In the genomic region with DNA sequence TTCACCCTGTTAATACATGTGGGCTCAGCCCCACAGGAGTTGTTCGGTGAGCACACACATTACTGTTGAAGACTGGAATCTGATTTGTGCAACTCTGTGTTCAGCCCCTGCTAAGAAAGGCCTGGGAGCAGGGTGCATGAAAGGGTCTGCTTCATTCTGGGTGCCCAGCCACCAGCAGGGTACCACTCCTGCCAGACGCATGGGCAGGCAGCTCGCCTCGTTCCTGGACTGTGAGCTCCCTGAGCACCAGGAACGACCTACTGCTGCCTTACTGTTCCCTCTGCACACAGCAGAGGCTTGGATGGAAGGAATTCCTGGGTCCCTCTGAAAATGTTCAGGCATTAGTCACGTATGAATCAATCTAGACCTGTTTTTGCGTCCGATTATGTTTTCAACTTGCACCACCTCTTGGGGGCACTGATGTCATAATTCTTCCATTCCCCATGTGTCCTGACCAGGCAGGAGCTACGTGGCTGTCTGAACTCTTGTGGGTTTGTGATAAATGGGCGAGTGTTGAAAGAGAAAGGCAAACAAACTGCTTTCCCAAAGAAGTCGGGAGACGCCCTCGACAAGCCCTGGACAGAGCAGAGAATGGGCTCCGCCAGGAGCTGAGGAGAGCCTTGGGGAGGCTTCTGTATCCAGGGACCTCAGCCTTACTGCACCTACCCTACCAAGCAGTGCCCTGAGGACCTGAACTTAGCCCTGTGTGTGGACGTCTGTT, we compare ENCODE assay signal across 8 cellular contexts.
DNase-seq lines count a peak whose midpoint lies in the region; ATAC-seq and TF ChIP-seq lines count a peak whose summit lies in the region.

No MANE protein-coding gene starts in this region.

- H3K27me3 Mint-ChIP-seq in activated CD4-positive, alpha-beta T cell treated with anti-CD3 and anti-CD28 coated beads, Interleukin-2, amount 10 ng/mL, durations not matched to agents 24 days and 14 days, result peaks cover 23% of the 10 kb centered on the region

- H3K27ac Mint-ChIP-seq in activated CD4-positive, alpha-beta T cell treated with anti-CD3 and anti-CD28 coated beads, Interleukin-2, amount 10 ng/mL, durations not matched to agents 24 days and 14 days, result peak overlapping the region; percentile 67

- H3K4me1 ChIP-seq in psoas muscle (peaks cover 15% of the 10 kb centered on the region), mesendoderm (ENCODE audit: control insufficient read depth, low read depth, low read length) (peaks cover 5% of the 10 kb centered on the region)

- H3K27me3 ChIP-seq in psoas muscle (ENCODE audit: insufficient read depth in 3 of 3, low read length in 2 of 3), result no peaks in the 10 kb centered on the region
- no peaks in the 10 kb centered on the region for H3K27me3 ChIP-seq in mesendoderm (ENCODE audit: insufficient read depth, low read length, poor library complexity)

- no peak overlapping the region for H3K4ac ChIP-seq in mesendoderm (ENCODE audit: low read depth, low read length)

- H3K79me1 ChIP-seq in mesendoderm (ENCODE audit: low read length), result no peaks in the 10 kb centered on the region

- H3K9me3 Mint-ChIP-seq in activated CD4-positive, alpha-beta T cell treated with anti-CD3 and anti-CD28 coated beads, Interleukin-2, amount 10 ng/mL, durations not matched to agents 24 days and 14 days, result peaks cover 7% of the 10 kb centered on the region

- H3K27ac ChIP-seq in psoas muscle, result no peak overlapping the region
- no peak overlapping the region for H3K27ac ChIP-seq in mesendoderm (ENCODE audit: low read depth, low read length)

- no peak overlapping the region for H4K5ac ChIP-seq in mesendoderm (ENCODE audit: low read length)

- intact Hi-C loops in activated CD4-positive, alpha-beta T cell treated with anti-CD3 and anti-CD28 coated beads, Interleukin-2, amount 10 ng/mL, durations not matched to agents 24 days and 14 days (cut with micrococcal nuclease), result loop anchor here (5.0 kb wide), 1 partner anchor 35 kb away; no protein-coding TSS in a partner anchor
- intact Hi-C loops in psoas muscle (cut with DNase I), result no loop called here

- H2BK5ac ChIP-seq in mesendoderm (ENCODE audit: low read length), result no peak overlapping the region

- H2AK5ac ChIP-seq in mesendoderm (ENCODE audit: low read length), result no peak overlapping the region

- H3K9ac ChIP-seq in mesendoderm (ENCODE audit: low read length), result no peak overlapping the region

- H3K56ac ChIP-seq in mesendoderm (ENCODE audit: low read length), result no peak overlapping the region

- peaks cover 32% of the 10 kb centered on the region for H3K4me1 Mint-ChIP-seq in activated CD4-positive, alpha-beta T cell treated with anti-CD3 and anti-CD28 coated beads, Interleukin-2, amount 10 ng/mL, durations not matched to agents 24 days and 14 days

- H3K4me3 ChIP-seq in epithelial cell of proximal tubule (ENCODE audit: low read depth, low read length), result no peak overlapping the region
- no peak overlapping the region for H3K4me3 ChIP-seq in psoas muscle
- H3K4me3 ChIP-seq in mesendoderm (ENCODE audit: low read length), result no peak overlapping the region

- no peak overlapping the region for H4K8ac ChIP-seq in mesendoderm (ENCODE audit: low read depth, low read length)

- no peak overlapping the region for H3K23ac ChIP-seq in mesendoderm (ENCODE audit: low read length)

- ATAC-seq in psoas muscle, result peak; percentile 59 to 75 (median 62)
- no peak for ATAC-seq in HG03039 (IDR thresholded peaks at IDR 0.05; ENCODE audit: unreplicated experiment)

- no peak overlapping the region for H2BK15ac ChIP-seq in mesendoderm (replicated peaks; ENCODE audit: low read depth)

- TF ChIP-seq CTCF in epithelial cell of proximal tubule (conservative IDR thresholded peaks at IDR 0.05; ENCODE audit: low read depth, low read length) (peak; percentile 31), psoas muscle (IDR thresholded peaks at IDR 0.05) (no peak)

- H3K36me3 ChIP-seq in psoas muscle (ENCODE audit: insufficient read depth in 1 of 2, low read depth in 1 of 2) (no peaks in the 10 kb centered on the region), mesendoderm (ENCODE audit: control insufficient read depth, insufficient read depth, low read length) (no peaks in the 10 kb centered on the region)

- DNase-seq in activated CD4-positive, alpha-beta T cell treated with anti-CD3 and anti-CD28 coated beads, Interleukin-2, amount 10 ng/mL, durations not matched to agents 24 days and 14 days, result no peak
- no peak for DNase-seq in activated CD4-positive, alpha-beta T cell treated with anti-CD3 and anti-CD28 coated beads, Interleukin-2, amount 50 U/mL, for 4 hours
- DNase-seq in NCI-H774 (lab: John Stamatoyannopoulos, UW) (peak; percentile 25), epithelial cell of proximal tubule (ENCODE audit: low read depth) (peak; percentile 70), psoas muscle (peak in 1 of 2 donors; percentile 36), hypothalamus (lab: John Stamatoyannopoulos, UW) (no peak), mesendoderm (no peak)

- no peaks in the 10 kb centered on the region for H3K79me2 ChIP-seq in mesendoderm (ENCODE audit: control insufficient read depth, insufficient read depth, low read length)

- WGBS in psoas muscle, 3 donors, result 45 to 64% (median 46%) methylated on average over 15 of the region's 15 CpGs
- no CpG with 5 or more reads among the region's 15 CpGs for WGBS in mesendoderm (ENCODE audit: extremely low coverage, insufficient coverage, low lambda C conversion rate)

- no peak overlapping the region for H3K4me2 ChIP-seq in mesendoderm (ENCODE audit: low read length)

- H3K18ac ChIP-seq in mesendoderm (ENCODE audit: low read length), result no peak overlapping the region

- no peaks in the 10 kb centered on the region for H3K36me3 Mint-ChIP-seq in activated CD4-positive, alpha-beta T cell treated with anti-CD3 and anti-CD28 coated beads, Interleukin-2, amount 10 ng/mL, durations not matched to agents 24 days and 14 days (ENCODE audit: low read depth)

- peak overlapping the region; percentile 69 for H3K4me3 Mint-ChIP-seq in activated CD4-positive, alpha-beta T cell treated with anti-CD3 and anti-CD28 coated beads, Interleukin-2, amount 10 ng/mL, durations not matched to agents 24 days and 14 days

- no peaks in the 10 kb centered on the region for H3K9me3 ChIP-seq in psoas muscle

- H2BK120ac ChIP-seq in mesendoderm (ENCODE audit: low read depth, low read length), result no peak overlapping the region

Comparison
In these comparisons a context has a peak if more than half of its experiments do, and no peak if none do; other contexts are left out.
1. DNase-seq: peak in NCI-H774 (single experiment) and epithelial cell of proximal tubule (single experiment); none in activated CD4-positive, alpha-beta T cell treated with anti-CD3 and anti-CD28 coated beads, Interleukin-2, amount 10 ng/mL, durations not matched to agents 24 days and 14 days (single experiment), activated CD4-positive, alpha-beta T cell treated with anti-CD3 and anti-CD28 coated beads, Interleukin-2, amount 50 U/mL, for 4 hours (0 of 2), hypothalamus (0 of 51) and mesendoderm (single experiment).